Comparison of ENCODE assay signal across 1 cellular context in genomic region chr16:18995406-18995805, GRCh38.
TF ChIP-seq lines count a peak whose summit lies in the region.

No MANE protein-coding gene starts in this region.

TF ChIP-seq in HepG2, 621 proteins besides CTCF, POLR2A, EP300 and RAD21:
- 0 out of 2 replicates have a peak, but pooled peaks have one; percentile 13 for TF ChIP-seq TBX3 (IDR thresholded peaks at IDR 0.05; ENCODE audit: borderline replicate concordance)
